ENCODE assay signal across 8 cellular contexts in genomic region chr1:10398734-10399486, GRCh38.
DNase-seq lines count a peak whose midpoint lies in the region; ATAC-seq lines count a peak whose summit lies in the region.

PGD (plus strand) TSS chr1:10399064; CDS start chr1:10399118, 54 bp downstream.

- DNase-seq in Ammon's horn (ENCODE audit: low spot score): peak; percentile 98
- peak; percentile 99 for DNase-seq in GM19238 (ENCODE audit: insufficient read length, low spot score)
- peak; percentile 95 to 97 for DNase-seq in NCI-H524 (lab: John Stamatoyannopoulos, UW)
- peak; percentile 96 to 97 for DNase-seq in activated CD4-positive, alpha-beta T cell treated with anti-CD3 and anti-CD28 coated beads for 4 hours
- DNase-seq in kidney tubule cell (ENCODE audit: low spot score): peak; percentile 99
- DNase-seq in stimulated activated CD4-positive, alpha-beta T cell treated with anti-CD3 and anti-CD28 coated beads, Interleukin-1b, Interleukin-23, amount 100 ng/mL, for 24 hours (ENCODE audit: low read depth in 4 of 4, low spot score in 1 of 4): peak; percentile 94 to 99 (median 95)

- peak within 1 kb of the TSS; percentile 83 for H3K27ac ChIP-seq in cingulate gyrus (ENCODE audit: low read depth, low read length)

- ATAC-seq in HG03442 (IDR thresholded peaks at IDR 0.05; ENCODE audit: unreplicated experiment): peak; percentile 94

Comparison
In these comparisons a context has a peak if more than half of its experiments do, and no peak if none do; other contexts are left out.
1. Peak in every context shown above with its lines: DNase-seq, ATAC-seq and H3K27ac ChIP-seq.